In genomic region chr11:1757861-1758610, GRCh38 we compare ENCODE assay signal across 8 cellular contexts. TPM values are rescaled to one million over a fixed set of nuclear protein-coding genes. Genes with fewer than 3 reads are reported as not detected.
DNase-seq lines count a peak whose midpoint lies in the region; ATAC-seq and TF ChIP-seq lines count a peak whose summit lies in the region.

No MANE protein-coding gene starts in this region.

- no peaks in the 10 kb centered on the region for H3K4me1 Mint-ChIP-seq in glutamatergic neuron (ENCODE audit: low read depth, unreplicated experiment)

- no peak overlapping the region for H3K4me3 Mint-ChIP-seq in glutamatergic neuron (ENCODE audit: unreplicated experiment)

- H3K9me3 Mint-ChIP-seq in glutamatergic neuron (ENCODE audit: unreplicated experiment): no peaks in the 10 kb centered on the region

- no peaks in the 10 kb centered on the region for H3K36me3 Mint-ChIP-seq in glutamatergic neuron (ENCODE audit: unreplicated experiment)

- no peak overlapping the region for H3K27ac Mint-ChIP-seq in glutamatergic neuron (ENCODE audit: unreplicated experiment)

- no peak for TF ChIP-seq CTCF in glutamatergic neuron (IDR thresholded peaks at IDR 0.05; ENCODE audit: partially characterized antibody, unreplicated experiment)
- no peak for TF ChIP-seq CTCF in omental fat pad (IDR thresholded peaks at IDR 0.05)

- peaks cover 2% of the 10 kb centered on the region for H3K27me3 Mint-ChIP-seq in glutamatergic neuron (ENCODE audit: unreplicated experiment)

- intact Hi-C loops in posterior vena cava (cut with DNase I): no loop called here

- DNase-seq in Kasumi-1 (lab: John Stamatoyannopoulos, UW) (peak; percentile 99 to 100), glutamatergic neuron (peak; percentile 14), omental fat pad (ENCODE audit: low spot score) (no peak), HCEC 1CT (no peak), posterior vena cava (ENCODE audit: low spot score) (no peak)
- peak; percentile 82 for DNase-seq in activated CD8-positive, alpha-beta memory T cell treated with anti-CD3 and anti-CD28 coated beads for 24 hours
- peak; percentile 26 to 27 for DNase-seq in stimulated activated CD8-positive, alpha-beta memory T cell treated with anti-CD3 and anti-CD28 coated beads, Interleukin-7, amount 100 ng/mL, for 1 hour (ENCODE audit: low read depth in 2 of 2)

- ATAC-seq in omental fat pad (ENCODE audit: low FRiP score): no peak
- no peak for ATAC-seq in GM18861 (IDR thresholded peaks at IDR 0.05; ENCODE audit: unreplicated experiment)

RNA-seq across cellular contexts. Expression of gene CTSD, which starts 5.7 kb away (rescaled TPM):
- total RNA-seq in glutamatergic neuron (ENCODE audit: unreplicated experiment): 159 TPM
- 1,000 to 10,000 TPM in 1 of 4 donors, 100 to 1,000 TPM in 3; 359 to 1,165 (median 624) TPM for total RNA-seq in omental fat pad
- total RNA-seq in posterior vena cava: 100 to 1,000 TPM; 351 to 519 TPM

RNA-seq across cellular contexts. Expression of gene IFITM10, which starts 7.6 kb away (rescaled TPM):
- total RNA-seq in glutamatergic neuron (ENCODE audit: unreplicated experiment): 5.4 TPM
- 1 to 10 TPM in 3 of 4 donors, under 1 TPM in 1; 0.79 to 2.3 (median 1.6) TPM for total RNA-seq in omental fat pad
- 1 to 10 TPM; 1.4 to 2.4 TPM for total RNA-seq in posterior vena cava

Comparison
In these comparisons a context has a peak if more than half of its experiments do, and no peak if none do; other contexts are left out.
1. DNase-seq: peak in Kasumi-1 (2 of 2), activated CD8-positive, alpha-beta memory T cell treated with anti-CD3 and anti-CD28 coated beads for 24 hours (single experiment), glutamatergic neuron (single experiment) and stimulated activated CD8-positive, alpha-beta memory T cell treated with anti-CD3 and anti-CD28 coated beads, Interleukin-7, amount 100 ng/mL, for 1 hour (2 of 2); none in omental fat pad (single experiment), HCEC 1CT (single experiment) and posterior vena cava (single experiment).